In the genomic region with DNA sequence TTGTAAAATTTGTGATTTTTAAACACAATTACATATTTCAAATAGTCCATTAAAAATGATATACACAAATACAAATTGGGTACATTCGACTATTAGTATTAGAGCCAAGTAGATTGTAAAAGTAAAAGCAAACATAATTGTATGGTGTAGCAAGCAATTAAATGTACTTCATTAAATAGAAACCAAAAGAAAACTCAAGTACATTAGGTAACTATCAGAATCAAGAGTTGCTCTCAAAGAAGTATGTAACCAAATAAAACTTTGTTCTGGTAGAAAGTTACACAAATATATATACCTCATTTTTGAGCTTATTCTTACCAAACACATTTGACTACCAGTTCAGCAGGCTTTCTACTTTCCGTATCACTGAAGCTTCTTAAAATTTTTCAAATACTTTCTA, we compare ENCODE assay signal across 21 cellular contexts.
"Had no signal": no experiment of that assay in that cellular context is flagged by ENCODE, and none has a peak within 500 bp of the region (broad histone marks: within the 10 kb centered on the region; RNA-seq: fewer than 3 reads in every experiment).

No MANE protein-coding gene starts in this region.

- H2AFZ ChIP-seq: neural progenitor cell had no signal

- H3K4me3 ChIP-seq: colonic mucosa, heart left ventricle, neural progenitor cell, ovary, right atrium auricular region, sigmoid colon, skin epidermis, upper lobe of left lung, uterus had no signal

- H3K4me2 ChIP-seq: neural progenitor cell had no signal

- H3K27ac ChIP-seq: colonic mucosa, foreskin keratinocyte, heart left ventricle, neural progenitor cell, ovary, right atrium auricular region, sigmoid colon, skin epidermis, upper lobe of left lung, uterus had no signal

- H3K9ac ChIP-seq: neural progenitor cell had no signal

- H3K9me3 ChIP-seq: colonic mucosa, heart left ventricle, ovary, right atrium auricular region, sigmoid colon, upper lobe of left lung, uterus had no signal

- H3K4me1 ChIP-seq: colonic mucosa, heart left ventricle, neural progenitor cell, right atrium auricular region, sigmoid colon, upper lobe of left lung, uterus had no signal

- DNase-seq: cerebellar nuclear complex; colonic mucosa; dermis blood vessel endothelial cell; erythroblast; foreskin keratinocyte; heart left ventricle; hypothalamus; nucleus accumbens; ovary; sigmoid colon; stimulated activated CD4-positive, alpha-beta T cell treated with anti-CD3 and anti-CD28 coated beads, Interleukin-12 subunit alpha, Interleukin-12 subunit beta, amount 100 ng/mL, for 4 hours; stimulated activated naive CD4-positive, alpha-beta T cell; upper lobe of left lung; uterus had no signal

- H3K4me1 Mint-ChIP-seq: memory B cell, mesothelial cell of epicardium, neural progenitor cell had no signal

- H3K36me3 ChIP-seq: colonic mucosa, ovary, uterus had no signal

- H3K9me3 Mint-ChIP-seq: memory B cell; natural killer cell treated with Interleukin-12 subunit alpha and Interleukin-12 subunit beta and Interleukin-15 and Interleukin-18, amount 100 ng/mL, for 72 hours; neural progenitor cell had no signal

- H3K27ac Mint-ChIP-seq: memory B cell; mesothelial cell of epicardium; natural killer cell treated with Interleukin-12 subunit alpha and Interleukin-12 subunit beta and Interleukin-15 and Interleukin-18, amount 100 ng/mL, for 72 hours; neural progenitor cell had no signal

- ATAC-seq: foreskin keratinocyte; heart left ventricle; natural killer cell treated with Interleukin-12 subunit alpha and Interleukin-12 subunit beta and Interleukin-15 and Interleukin-18, amount 100 ng/mL, for 72 hours had no signal

- H3K4me3 Mint-ChIP-seq: memory B cell; mesothelial cell of epicardium; natural killer cell treated with Interleukin-12 subunit alpha and Interleukin-12 subunit beta and Interleukin-15 and Interleukin-18, amount 100 ng/mL, for 72 hours; neural progenitor cell had no signal

- H3K27me3 ChIP-seq: colonic mucosa, foreskin keratinocyte, heart left ventricle, neural progenitor cell, ovary, right atrium auricular region, sigmoid colon, upper lobe of left lung, uterus had no signal

- H3K27me3 Mint-ChIP-seq: memory B cell; natural killer cell treated with Interleukin-12 subunit alpha and Interleukin-12 subunit beta and Interleukin-15 and Interleukin-18, amount 100 ng/mL, for 72 hours had no signal

- FAIRE-seq: keratinocyte had no signal
